Comparison of ENCODE assay signal across 26 cellular contexts in genomic region chr2:30433902-30434301, GRCh38. TPM values are rescaled to one million over a fixed set of nuclear protein-coding genes. Genes with fewer than 3 reads are reported as not detected.
DNase-seq lines count a peak whose midpoint lies in the region; ATAC-seq and TF ChIP-seq lines count a peak whose summit lies in the region.
"Had no signal": no experiment of that assay in that cellular context is flagged by ENCODE, and none has a peak within 500 bp of the region (broad histone marks: within the 10 kb centered on the region; RNA-seq: fewer than 3 reads in every experiment).

No MANE protein-coding gene starts in this region.

- H4K8ac ChIP-seq in IMR-90 (ENCODE audit: low read depth in 2 of 2, low read length in 2 of 2), result no peak overlapping the region

- H3K36me3 Mint-ChIP-seq in central memory CD8-positive, alpha-beta T cell (ENCODE audit: insufficient read depth), result no peaks in the 10 kb centered on the region
- H3K36me3 Mint-ChIP-seq: activated naive CD4-positive, alpha-beta T cell treated with anti-CD3 and anti-CD28 coated beads, Interleukin-2, amount 50 U/mL, for 24 hours had no signal

- H3K4ac ChIP-seq in IMR-90 (ENCODE audit: low read depth, low read length), result peak overlapping the region; percentile 3; the same call in 1 of the 2 replicates

- H3K4me1 ChIP-seq in IMR-90 (ENCODE audit: control insufficient read depth, insufficient read depth, low read length) (peaks cover 2% of the 10 kb centered on the region), gastroesophageal sphincter (peaks cover 0 to 17% (median 6%) of the 10 kb centered on the region in 3 donors)

- peak overlapping the region; percentile 32 for H3K27ac Mint-ChIP-seq in central memory CD8-positive, alpha-beta T cell (ENCODE audit: low read depth)
- H3K27ac Mint-ChIP-seq: activated T-helper 1 cell treated with anti-CD3 and anti-CD28 coated beads, Interleukin-12 subunit alpha, Interleukin-12 subunit beta, Interleukin-2, Interleukin-4 antibody, amounts not matched to agents 30 ng/mL and 10 ng/mL and 1 ng/mL, durations not matched to agents 14 hours and 24 hours and 36 hours; CD4-positive, alpha-beta T cell had no signal

- no peaks in the 10 kb centered on the region for H4K20me1 ChIP-seq in IMR-90 (ENCODE audit: insufficient read depth, low read length)

- no peak overlapping the region for H3K4me3 ChIP-seq in IMR-90 (ENCODE audit: insufficient read depth, low read depth, low read length)
- H3K4me3 ChIP-seq in gastroesophageal sphincter, result no peak overlapping the region
- H3K4me3 ChIP-seq: GM23248 had no signal

- H3K18ac ChIP-seq in IMR-90 (ENCODE audit: low read depth, low read length), result no peak overlapping the region

- no peak overlapping the region for H2AFZ ChIP-seq in IMR-90 (replicated peaks; ENCODE audit: low read length, poor library complexity)
- H2AFZ ChIP-seq: GM23248 had no signal

- no peak overlapping the region for H3K4me2 ChIP-seq in IMR-90 (ENCODE audit: low read depth, low read length)

- no peak for TF ChIP-seq EP300 in gastroesophageal sphincter (IDR thresholded peaks at IDR 0.05)

- H3K56ac ChIP-seq in IMR-90 (ENCODE audit: extremely low read depth, insufficient read depth, low read length), result no peak overlapping the region

- H3K27ac ChIP-seq in IMR-90 (ENCODE audit: insufficient read depth, low read length) (no peak overlapping the region), gastroesophageal sphincter (peak overlapping the region in 3 of 4 donors; percentile 51 to 63 (median 52))
- H3K27ac ChIP-seq: GM23248 had no signal

- in situ Hi-C loops in IMR-90 (cut with MboI; ENCODE audit: low sequenced_read_pairs) (no loop called here), G401 (cut with HindIII; ENCODE audit: low sequenced_read_pairs) (no loop called here)

- H2BK20ac ChIP-seq in IMR-90 (ENCODE audit: low read depth, low read length), result no peak overlapping the region

- BruUV-seq in IMR-90 (replicated peaks; lab: Mats Ljungman, UMichigan), result no TSS peak

- H3K27me3 ChIP-seq in IMR-90 (ENCODE audit: control insufficient read depth, insufficient read depth, low read length) (no peaks in the 10 kb centered on the region), gastroesophageal sphincter (no peaks in the 10 kb centered on the region)

- H3K4me3 Mint-ChIP-seq in central memory CD8-positive, alpha-beta T cell, result no peak overlapping the region
- H3K4me3 Mint-ChIP-seq: activated naive CD4-positive, alpha-beta T cell treated with anti-CD3 and anti-CD28 coated beads, Interleukin-2, amount 50 U/mL, for 24 hours; activated T-helper 1 cell treated with anti-CD3 and anti-CD28 coated beads, Interleukin-12 subunit alpha, Interleukin-12 subunit beta, Interleukin-2, Interleukin-4 antibody, amounts not matched to agents 30 ng/mL and 10 ng/mL and 1 ng/mL, durations not matched to agents 14 hours and 24 hours and 36 hours; CD4-positive, alpha-beta T cell; effector memory CD8-positive, alpha-beta T cell had no signal

- H4K91ac ChIP-seq in IMR-90 (ENCODE audit: insufficient read depth, low read depth, low read length), result 0 out of 2 replicates have a peak overlapping the region, but pooled peaks have one; percentile 10

- DNase-seq in IMR-90 (no peak), sciatic nerve (ENCODE audit: low spot score) (no peak), kidney tubule cell (ENCODE audit: low spot score) (no peak), G401 (ENCODE audit: low spot score) (no peak)
- no peak for DNase-seq in central memory CD8-positive, alpha-beta T cell (ENCODE audit: low spot score in 2 of 2)
- no peak for DNase-seq in activated effector memory CD4-positive, alpha-beta T cell treated with anti-CD3 and anti-CD28 coated beads, Interleukin-2, amount 50 U/mL, for 16 hours
- DNase-seq: activated CD4-positive, alpha-beta T cell treated with anti-CD3 and anti-CD28 coated beads, Interleukin-2, amount 50 U/mL, for 4 hours; activated CD4-positive, CD25-positive, alpha-beta regulatory T cell; aorta; CD4-positive, alpha-beta T cell; effector memory CD8-positive, alpha-beta T cell; GM23248; KBM-7; MM.1S; NCI-H1417 treated with DMSO at 0.1 percent for 48 hours; NCI-H446 treated with DMSO at 0.1 percent for 48 hours; OCI-M1; retina; stimulated activated CD4-positive, alpha-beta T cell treated with anti-CD3 and anti-CD28 coated beads, Interleukin-12 subunit alpha, Interleukin-12 subunit beta, amount 100 ng/mL, for 4 hours; stimulated activated CD4-positive, alpha-beta T cell treated with anti-CD3 and anti-CD28 coated beads, Interleukin-4, amount 100 ng/mL, for 24 hours; stimulated activated naive CD4-positive, alpha-beta T cell had no signal

- H3K9me1 ChIP-seq in IMR-90 (ENCODE audit: insufficient read depth, low read length), result no peaks in the 10 kb centered on the region; the same call in 1 of the 2 replicates

- no peak overlapping the region for H4K5ac ChIP-seq in IMR-90 (ENCODE audit: low read depth, low read length)

- dilution Hi-C loops in IMR-90 (cut with HindIII; ENCODE audit: low sequenced_read_pairs, unreplicated experiment), result no loop called here

- no peak overlapping the region for H2BK15ac ChIP-seq in IMR-90 (ENCODE audit: low read depth, low read length)

- H3K27me3 Mint-ChIP-seq in central memory CD8-positive, alpha-beta T cell, result no peaks in the 10 kb centered on the region
- H3K27me3 Mint-ChIP-seq: activated naive CD4-positive, alpha-beta T cell treated with anti-CD3 and anti-CD28 coated beads, Interleukin-2, amount 50 U/mL, for 24 hours; CD4-positive, alpha-beta T cell; effector memory CD8-positive, alpha-beta T cell had no signal

- H3K36me3 ChIP-seq in IMR-90 (ENCODE audit: control insufficient read depth, insufficient read depth, low read length) (no peaks in the 10 kb centered on the region), gastroesophageal sphincter (no peaks in the 10 kb centered on the region)

- no CpG with 5 or more reads among the region's 5 CpGs for WGBS in IMR-90 (ENCODE audit: extremely low coverage in 2 of 2, insufficient read length in 1 of 2), 2 experiments
- WGBS in gastroesophageal sphincter (ENCODE audit: low coverage in 1 of 2), 2 donors, result 14 to 40% methylated on average over 3 to 5 of the region's 5 CpGs

- no peak overlapping the region for H3K23ac ChIP-seq in IMR-90 (ENCODE audit: low read depth, low read length)

- POLR2A ChIA-PET in IMR-90 (lab: Charles Lee; ENCODE audit: unreplicated experiment), result no interaction called here

- no peak for TF ChIP-seq POLR2A in IMR-90 (IDR thresholded peaks at IDR 0.05; ENCODE audit: low read depth, low read length)
- no peak for TF ChIP-seq POLR2A in gastroesophageal sphincter (IDR thresholded peaks at IDR 0.05)

- no peak overlapping the region for H3K14ac ChIP-seq in IMR-90 (replicated peaks; ENCODE audit: low read depth, low read length)

- ATAC-seq in IMR-90 (ENCODE audit: low read depth) (no peak; the same call in 1 of the 2 replicates), gastroesophageal sphincter (no peak), sciatic nerve (peak; percentile 59), HG03442 (IDR thresholded peaks at IDR 0.05; ENCODE audit: unreplicated experiment) (no peak)
- ATAC-seq in central memory CD8-positive, alpha-beta T cell (replicated peaks; ENCODE audit: extremely low read depth, poor library complexity, severe bottlenecking), result no peak
- ATAC-seq: effector memory CD8-positive, alpha-beta T cell; esophagus mucosa had no signal

- H2BK120ac ChIP-seq in IMR-90 (ENCODE audit: low read depth, low read length), result peak overlapping the region; percentile 28

- no peaks in the 10 kb centered on the region for H3K79me1 ChIP-seq in IMR-90 (ENCODE audit: low read depth in 1 of 2, low read length in 2 of 2)

- TF ChIP-seq RAD21 in IMR-90 (IDR thresholded peaks at IDR 0.05; ENCODE audit: low read length), result no peak

- no peak overlapping the region for H2AK9ac ChIP-seq in IMR-90 (replicated peaks; ENCODE audit: low read depth, low read length, poor library complexity)

- H3K9me3 ChIP-seq in IMR-90 (ENCODE audit: control insufficient read depth, insufficient read depth, low read length) (no peaks in the 10 kb centered on the region), gastroesophageal sphincter (no peaks in the 10 kb centered on the region)

- peaks cover 9% of the 10 kb centered on the region for H3K4me1 Mint-ChIP-seq in central memory CD8-positive, alpha-beta T cell

- H2AK5ac ChIP-seq in IMR-90 (ENCODE audit: low read depth, low read length), result 0 out of 2 replicates have a peak overlapping the region, but pooled peaks have one; percentile 11

- no peak for TF ChIP-seq CTCF in IMR-90 (conservative IDR thresholded peaks at IDR 0.05; ENCODE audit: low read depth, low read length)
- no peak for TF ChIP-seq CTCF in gastroesophageal sphincter (IDR thresholded peaks at IDR 0.05)

- H3K9ac ChIP-seq in IMR-90 (ENCODE audit: low read depth, low read length), result no peak overlapping the region
- H3K9ac ChIP-seq: GM23248 had no signal

- H3K9me3 Mint-ChIP-seq in central memory CD8-positive, alpha-beta T cell, result no peaks in the 10 kb centered on the region
- H3K9me3 Mint-ChIP-seq: activated naive CD4-positive, alpha-beta T cell treated with anti-CD3 and anti-CD28 coated beads, Interleukin-2, amount 50 U/mL, for 24 hours; activated T-helper 1 cell treated with anti-CD3 and anti-CD28 coated beads, Interleukin-12 subunit alpha, Interleukin-12 subunit beta, Interleukin-2, Interleukin-4 antibody, amounts not matched to agents 30 ng/mL and 10 ng/mL and 1 ng/mL, durations not matched to agents 14 hours and 24 hours and 36 hours; CD4-positive, alpha-beta T cell; effector memory CD8-positive, alpha-beta T cell had no signal

- intact Hi-C loops in IMR-90 (cut with micrococcal nuclease) (no loop called here), sciatic nerve (cut with DNase I) (no loop called here)

- CTCF ChIA-PET in IMR-90 (lab: Yijun Ruan, JAX), result no interaction called here

- no peak overlapping the region for H2BK5ac ChIP-seq in IMR-90 (ENCODE audit: low read depth, low read length, poor library complexity, severe bottlenecking)

TF ChIP-seq in IMR-90, 13 proteins besides CTCF, POLR2A, EP300 and RAD21 (continues in another document):
- TF ChIP-seq, protein P1, sequence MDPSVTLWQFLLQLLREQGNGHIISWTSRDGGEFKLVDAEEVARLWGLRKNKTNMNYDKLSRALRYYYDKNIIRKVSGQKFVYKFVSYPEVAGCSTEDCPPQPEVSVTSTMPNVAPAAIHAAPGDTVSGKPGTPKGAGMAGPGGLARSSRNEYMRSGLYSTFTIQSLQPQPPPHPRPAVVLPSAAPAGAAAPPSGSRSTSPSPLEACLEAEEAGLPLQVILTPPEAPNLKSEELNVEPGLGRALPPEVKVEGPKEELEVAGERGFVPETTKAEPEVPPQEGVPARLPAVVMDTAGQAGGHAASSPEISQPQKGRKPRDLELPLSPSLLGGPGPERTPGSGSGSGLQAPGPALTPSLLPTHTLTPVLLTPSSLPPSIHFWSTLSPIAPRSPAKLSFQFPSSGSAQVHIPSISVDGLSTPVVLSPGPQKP (IDR thresholded peaks at IDR 0.05; ENCODE audit: borderline replicate concordance, low read depth, low read length), result no peak
- TF ChIP-seq FOS (IDR thresholded peaks at IDR 0.05; ENCODE audit: low read depth, low read length), result no peak

RNA-seq across cellular contexts. Expression of gene LCLAT1, which starts 13.1 kb away (rescaled TPM):
- total RNA-seq in IMR-90 (2012; rRNA removed) (11.5 and 18.3 TPM in 2 replicates), gastroesophageal sphincter (10 to 100 TPM; 25.3 to 55.4 (median 43.1) TPM), sciatic nerve (8.2 TPM)
- polyA plus RNA-seq in IMR-90 (2012; rRNA removed), result 6.9 and 7.5 TPM in 2 replicates
- 2.3 and 4.8 TPM in 2 replicates for polyA plus RNA-seq in IMR-90 (2012; cell fraction: cytosol; rRNA removed)
- 1.3 and 5.4 TPM in 2 replicates for polyA plus RNA-seq in IMR-90 (2012; cell fraction: nucleus; rRNA removed; ENCODE audit: low replicate concordance)
- total RNA-seq in G401 (2014; rRNA removed; shearing (Covaris generic)), result 6.7 and 41.8 TPM in 2 replicates
